Comparison of ENCODE assay signal across 1 cellular context in the genomic region with DNA sequence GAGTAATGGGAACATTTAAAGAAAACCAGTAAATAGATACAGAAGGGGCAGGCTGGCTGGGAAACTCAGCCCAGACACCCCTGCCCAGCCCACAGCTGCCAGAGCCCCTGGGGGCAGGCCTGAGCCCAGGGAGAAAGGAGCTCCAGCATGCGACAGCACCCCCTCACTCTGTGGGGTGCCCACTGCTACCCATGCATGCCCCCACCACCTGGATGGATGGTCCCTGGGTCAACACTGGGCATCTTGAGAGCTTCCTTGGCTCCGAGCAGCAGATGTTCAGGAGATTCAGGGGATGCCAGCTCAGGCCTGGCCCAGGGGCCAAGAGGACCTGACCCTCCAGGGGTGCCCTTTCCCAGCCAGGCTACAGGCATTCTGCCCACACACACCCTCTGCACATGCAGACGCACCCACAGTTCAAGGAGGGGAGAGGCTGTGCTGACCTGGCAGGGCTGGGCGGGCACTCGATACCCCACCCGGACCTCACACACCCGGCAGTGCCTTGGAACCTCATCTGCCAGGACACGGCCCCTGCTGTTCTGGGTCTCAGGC.
TF ChIP-seq lines count a peak whose summit lies in the region.

No MANE protein-coding gene starts in this region.

TF ChIP-seq in GM12878, 131 proteins besides CTCF, POLR2A, EP300 and RAD21:
- TF ChIP-seq, protein P1, sequence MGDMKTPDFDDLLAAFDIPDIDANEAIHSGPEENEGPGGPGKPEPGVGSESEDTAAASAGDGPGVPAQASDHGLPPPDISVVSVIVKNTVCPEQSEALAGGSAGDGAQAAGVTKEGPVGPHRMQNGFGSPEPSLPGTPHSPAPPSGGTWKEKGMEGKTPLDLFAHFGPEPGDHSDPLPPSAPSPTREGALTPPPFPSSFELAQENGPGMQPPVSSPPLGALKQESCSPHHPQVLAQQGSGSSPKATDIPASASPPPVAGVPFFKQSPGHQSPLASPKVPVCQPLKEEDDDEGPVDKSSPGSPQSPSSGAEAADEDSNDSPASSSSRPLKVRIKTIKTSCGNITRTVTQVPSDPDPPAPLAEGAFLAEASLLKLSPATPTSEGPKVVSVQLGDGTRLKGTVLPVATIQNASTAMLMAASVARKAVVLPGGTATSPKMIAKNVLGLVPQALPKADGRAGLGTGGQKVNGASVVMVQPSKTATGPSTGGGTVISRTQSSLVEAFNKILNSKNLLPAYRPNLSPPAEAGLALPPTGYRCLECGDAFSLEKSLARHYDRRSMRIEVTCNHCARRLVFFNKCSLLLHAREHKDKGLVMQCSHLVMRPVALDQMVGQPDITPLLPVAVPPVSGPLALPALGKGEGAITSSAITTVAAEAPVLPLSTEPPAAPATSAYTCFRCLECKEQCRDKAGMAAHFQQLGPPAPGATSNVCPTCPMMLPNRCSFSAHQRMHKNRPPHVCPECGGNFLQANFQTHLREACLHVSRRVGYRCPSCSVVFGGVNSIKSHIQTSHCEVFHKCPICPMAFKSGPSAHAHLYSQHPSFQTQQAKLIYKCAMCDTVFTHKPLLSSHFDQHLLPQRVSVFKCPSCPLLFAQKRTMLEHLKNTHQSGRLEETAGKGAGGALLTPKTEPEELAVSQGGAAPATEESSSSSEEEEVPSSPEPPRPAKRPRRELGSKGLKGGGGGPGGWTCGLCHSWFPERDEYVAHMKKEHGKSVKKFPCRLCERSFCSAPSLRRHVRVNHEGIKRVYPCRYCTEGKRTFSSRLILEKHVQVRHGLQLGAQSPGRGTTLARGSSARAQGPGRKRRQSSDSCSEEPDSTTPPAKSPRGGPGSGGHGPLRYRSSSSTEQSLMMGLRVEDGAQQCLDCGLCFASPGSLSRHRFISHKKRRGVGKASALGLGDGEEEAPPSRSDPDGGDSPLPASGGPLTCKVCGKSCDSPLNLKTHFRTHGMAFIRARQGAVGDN (IDR thresholded peaks at IDR 0.05): no peak
- TF ChIP-seq, protein P2, sequence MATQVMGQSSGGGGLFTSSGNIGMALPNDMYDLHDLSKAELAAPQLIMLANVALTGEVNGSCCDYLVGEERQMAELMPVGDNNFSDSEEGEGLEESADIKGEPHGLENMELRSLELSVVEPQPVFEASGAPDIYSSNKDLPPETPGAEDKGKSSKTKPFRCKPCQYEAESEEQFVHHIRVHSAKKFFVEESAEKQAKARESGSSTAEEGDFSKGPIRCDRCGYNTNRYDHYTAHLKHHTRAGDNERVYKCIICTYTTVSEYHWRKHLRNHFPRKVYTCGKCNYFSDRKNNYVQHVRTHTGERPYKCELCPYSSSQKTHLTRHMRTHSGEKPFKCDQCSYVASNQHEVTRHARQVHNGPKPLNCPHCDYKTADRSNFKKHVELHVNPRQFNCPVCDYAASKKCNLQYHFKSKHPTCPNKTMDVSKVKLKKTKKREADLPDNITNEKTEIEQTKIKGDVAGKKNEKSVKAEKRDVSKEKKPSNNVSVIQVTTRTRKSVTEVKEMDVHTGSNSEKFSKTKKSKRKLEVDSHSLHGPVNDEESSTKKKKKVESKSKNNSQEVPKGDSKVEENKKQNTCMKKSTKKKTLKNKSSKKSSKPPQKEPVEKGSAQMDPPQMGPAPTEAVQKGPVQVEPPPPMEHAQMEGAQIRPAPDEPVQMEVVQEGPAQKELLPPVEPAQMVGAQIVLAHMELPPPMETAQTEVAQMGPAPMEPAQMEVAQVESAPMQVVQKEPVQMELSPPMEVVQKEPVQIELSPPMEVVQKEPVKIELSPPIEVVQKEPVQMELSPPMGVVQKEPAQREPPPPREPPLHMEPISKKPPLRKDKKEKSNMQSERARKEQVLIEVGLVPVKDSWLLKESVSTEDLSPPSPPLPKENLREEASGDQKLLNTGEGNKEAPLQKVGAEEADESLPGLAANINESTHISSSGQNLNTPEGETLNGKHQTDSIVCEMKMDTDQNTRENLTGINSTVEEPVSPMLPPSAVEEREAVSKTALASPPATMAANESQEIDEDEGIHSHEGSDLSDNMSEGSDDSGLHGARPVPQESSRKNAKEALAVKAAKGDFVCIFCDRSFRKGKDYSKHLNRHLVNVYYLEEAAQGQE (IDR thresholded peaks at IDR 0.05; ENCODE audit: low read depth, low read length): no peak
- TF ChIP-seq BHLHE40 (IDR thresholded peaks at IDR 0.05; ENCODE audit: borderline replicate concordance in 1 of 2, low read depth in 2 of 2, low read length in 1 of 2) (no peak), PAX8 (IDR thresholded peaks at IDR 0.05) (no peak), CBX5 (IDR thresholded peaks at IDR 0.05; ENCODE audit: low read depth) (no peak), SMARCA5 (IDR thresholded peaks at IDR 0.05) (no peak), HDAC6 (IDR thresholded peaks at IDR 0.05; ENCODE audit: unreplicated experiment) (no peak), ETV6 (conservative IDR thresholded peaks at IDR 0.05 in 1 of 2, IDR thresholded peaks at IDR 0.05 in 1 of 2; ENCODE audit: borderline replicate concordance in 1 of 2, low read depth in 1 of 2) (no peak), EGR1 (IDR thresholded peaks at IDR 0.05; ENCODE audit: borderline replicate concordance in 1 of 2, low read depth in 2 of 2, low read length in 2 of 2) (no peak), TCF12 (IDR thresholded peaks at IDR 0.05; ENCODE audit: low read depth, low read length) (no peak), IKZF1 (conservative IDR thresholded peaks at IDR 0.05) (no peak), KLF5 (IDR thresholded peaks at IDR 0.05; ENCODE audit: partially characterized antibody) (no peak), SMAD5 (IDR thresholded peaks at IDR 0.05; ENCODE audit: low read depth) (no peak), BCL11A (IDR thresholded peaks at IDR 0.05; ENCODE audit: low read depth, low read length) (no peak), MYC (IDR thresholded peaks at IDR 0.05; ENCODE audit: insufficient read depth, insufficient read length, insufficient replicate concordance, low read length, severe bottlenecking) (no peak), FOS (IDR thresholded peaks at IDR 0.05; ENCODE audit: borderline replicate concordance, extremely low read depth, insufficient read length) (no peak)
- TF ChIP-seq, protein P3, sequence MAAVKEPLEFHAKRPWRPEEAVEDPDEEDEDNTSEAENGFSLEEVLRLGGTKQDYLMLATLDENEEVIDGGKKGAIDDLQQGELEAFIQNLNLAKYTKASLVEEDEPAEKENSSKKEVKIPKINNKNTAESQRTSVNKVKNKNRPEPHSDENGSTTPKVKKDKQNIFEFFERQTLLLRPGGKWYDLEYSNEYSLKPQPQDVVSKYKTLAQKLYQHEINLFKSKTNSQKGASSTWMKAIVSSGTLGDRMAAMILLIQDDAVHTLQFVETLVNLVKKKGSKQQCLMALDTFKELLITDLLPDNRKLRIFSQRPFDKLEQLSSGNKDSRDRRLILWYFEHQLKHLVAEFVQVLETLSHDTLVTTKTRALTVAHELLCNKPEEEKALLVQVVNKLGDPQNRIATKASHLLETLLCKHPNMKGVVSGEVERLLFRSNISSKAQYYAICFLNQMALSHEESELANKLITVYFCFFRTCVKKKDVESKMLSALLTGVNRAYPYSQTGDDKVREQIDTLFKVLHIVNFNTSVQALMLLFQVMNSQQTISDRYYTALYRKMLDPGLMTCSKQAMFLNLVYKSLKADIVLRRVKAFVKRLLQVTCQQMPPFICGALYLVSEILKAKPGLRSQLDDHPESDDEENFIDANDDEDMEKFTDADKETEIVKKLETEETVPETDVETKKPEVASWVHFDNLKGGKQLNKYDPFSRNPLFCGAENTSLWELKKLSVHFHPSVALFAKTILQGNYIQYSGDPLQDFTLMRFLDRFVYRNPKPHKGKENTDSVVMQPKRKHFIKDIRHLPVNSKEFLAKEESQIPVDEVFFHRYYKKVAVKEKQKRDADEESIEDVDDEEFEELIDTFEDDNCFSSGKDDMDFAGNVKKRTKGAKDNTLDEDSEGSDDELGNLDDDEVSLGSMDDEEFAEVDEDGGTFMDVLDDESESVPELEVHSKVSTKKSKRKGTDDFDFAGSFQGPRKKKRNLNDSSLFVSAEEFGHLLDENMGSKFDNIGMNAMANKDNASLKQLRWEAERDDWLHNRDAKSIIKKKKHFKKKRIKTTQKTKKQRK (IDR thresholded peaks at IDR 0.05; ENCODE audit: low read depth, low read length): no peak
- TF ChIP-seq, protein P4, sequence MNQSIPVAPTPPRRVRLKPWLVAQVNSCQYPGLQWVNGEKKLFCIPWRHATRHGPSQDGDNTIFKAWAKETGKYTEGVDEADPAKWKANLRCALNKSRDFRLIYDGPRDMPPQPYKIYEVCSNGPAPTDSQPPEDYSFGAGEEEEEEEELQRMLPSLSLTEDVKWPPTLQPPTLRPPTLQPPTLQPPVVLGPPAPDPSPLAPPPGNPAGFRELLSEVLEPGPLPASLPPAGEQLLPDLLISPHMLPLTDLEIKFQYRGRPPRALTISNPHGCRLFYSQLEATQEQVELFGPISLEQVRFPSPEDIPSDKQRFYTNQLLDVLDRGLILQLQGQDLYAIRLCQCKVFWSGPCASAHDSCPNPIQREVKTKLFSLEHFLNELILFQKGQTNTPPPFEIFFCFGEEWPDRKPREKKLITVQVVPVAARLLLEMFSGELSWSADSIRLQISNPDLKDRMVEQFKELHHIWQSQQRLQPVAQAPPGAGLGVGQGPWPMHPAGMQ (IDR thresholded peaks at IDR 0.05; ENCODE audit: borderline replicate concordance): no peak
- TF ChIP-seq, protein P5, sequence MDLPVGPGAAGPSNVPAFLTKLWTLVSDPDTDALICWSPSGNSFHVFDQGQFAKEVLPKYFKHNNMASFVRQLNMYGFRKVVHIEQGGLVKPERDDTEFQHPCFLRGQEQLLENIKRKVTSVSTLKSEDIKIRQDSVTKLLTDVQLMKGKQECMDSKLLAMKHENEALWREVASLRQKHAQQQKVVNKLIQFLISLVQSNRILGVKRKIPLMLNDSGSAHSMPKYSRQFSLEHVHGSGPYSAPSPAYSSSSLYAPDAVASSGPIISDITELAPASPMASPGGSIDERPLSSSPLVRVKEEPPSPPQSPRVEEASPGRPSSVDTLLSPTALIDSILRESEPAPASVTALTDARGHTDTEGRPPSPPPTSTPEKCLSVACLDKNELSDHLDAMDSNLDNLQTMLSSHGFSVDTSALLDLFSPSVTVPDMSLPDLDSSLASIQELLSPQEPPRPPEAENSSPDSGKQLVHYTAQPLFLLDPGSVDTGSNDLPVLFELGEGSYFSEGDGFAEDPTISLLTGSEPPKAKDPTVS (IDR thresholded peaks at IDR 0.05; ENCODE audit: low read depth, low read length): no peak
